ENCODE assay signal across 2 cellular contexts in the genomic region with DNA sequence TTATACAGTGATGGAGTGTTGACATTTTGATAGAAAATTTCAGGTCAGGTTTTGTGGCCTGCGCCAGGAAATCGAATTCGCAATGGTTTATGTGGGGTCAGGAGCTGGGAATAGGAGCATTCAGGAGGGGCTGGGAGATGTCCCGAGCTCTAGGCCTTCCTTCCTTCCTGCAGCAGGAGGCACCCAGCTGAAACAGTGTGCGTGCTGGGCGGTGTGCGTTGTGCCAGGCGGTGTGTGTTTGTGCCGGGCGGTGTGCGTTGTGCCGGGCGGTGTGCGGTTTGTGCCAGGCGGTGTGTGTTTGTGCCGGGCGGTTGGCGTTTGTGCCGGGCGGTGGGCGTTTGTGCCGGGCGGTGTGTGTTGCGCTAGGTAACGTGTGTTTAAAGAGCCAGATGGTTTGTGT.
TF ChIP-seq lines count a peak whose summit lies in the region.

No MANE protein-coding gene starts in this region.

TF ChIP-seq in SK-N-SH, 30 proteins besides CTCF, POLR2A, EP300 and RAD21 (continued from another document):
- TF ChIP-seq, protein P1, sequence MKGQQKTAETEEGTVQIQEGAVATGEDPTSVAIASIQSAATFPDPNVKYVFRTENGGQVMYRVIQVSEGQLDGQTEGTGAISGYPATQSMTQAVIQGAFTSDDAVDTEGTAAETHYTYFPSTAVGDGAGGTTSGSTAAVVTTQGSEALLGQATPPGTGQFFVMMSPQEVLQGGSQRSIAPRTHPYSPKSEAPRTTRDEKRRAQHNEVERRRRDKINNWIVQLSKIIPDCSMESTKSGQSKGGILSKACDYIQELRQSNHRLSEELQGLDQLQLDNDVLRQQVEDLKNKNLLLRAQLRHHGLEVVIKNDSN (IDR thresholded peaks at IDR 0.05; ENCODE audit: borderline replicate concordance, low read depth): no peak
- TF ChIP-seq GABPA (IDR thresholded peaks at IDR 0.05; ENCODE audit: low read depth) (no peak), SMC3 (IDR thresholded peaks at IDR 0.05; ENCODE audit: low read depth, low read length) (no peak), MXI1 (IDR thresholded peaks at IDR 0.05; ENCODE audit: low read depth, low read length) (no peak), GATA2 (CRISPR knock-in tag; IDR thresholded peaks at IDR 0.05) (no peak), RCOR1 (IDR thresholded peaks at IDR 0.05; ENCODE audit: low read length) (no peak), TEAD4 (IDR thresholded peaks at IDR 0.05; ENCODE audit: borderline replicate concordance, insufficient read depth) (no peak), TCF12 (IDR thresholded peaks at IDR 0.05) (no peak)
- TF ChIP-seq, protein P2, sequence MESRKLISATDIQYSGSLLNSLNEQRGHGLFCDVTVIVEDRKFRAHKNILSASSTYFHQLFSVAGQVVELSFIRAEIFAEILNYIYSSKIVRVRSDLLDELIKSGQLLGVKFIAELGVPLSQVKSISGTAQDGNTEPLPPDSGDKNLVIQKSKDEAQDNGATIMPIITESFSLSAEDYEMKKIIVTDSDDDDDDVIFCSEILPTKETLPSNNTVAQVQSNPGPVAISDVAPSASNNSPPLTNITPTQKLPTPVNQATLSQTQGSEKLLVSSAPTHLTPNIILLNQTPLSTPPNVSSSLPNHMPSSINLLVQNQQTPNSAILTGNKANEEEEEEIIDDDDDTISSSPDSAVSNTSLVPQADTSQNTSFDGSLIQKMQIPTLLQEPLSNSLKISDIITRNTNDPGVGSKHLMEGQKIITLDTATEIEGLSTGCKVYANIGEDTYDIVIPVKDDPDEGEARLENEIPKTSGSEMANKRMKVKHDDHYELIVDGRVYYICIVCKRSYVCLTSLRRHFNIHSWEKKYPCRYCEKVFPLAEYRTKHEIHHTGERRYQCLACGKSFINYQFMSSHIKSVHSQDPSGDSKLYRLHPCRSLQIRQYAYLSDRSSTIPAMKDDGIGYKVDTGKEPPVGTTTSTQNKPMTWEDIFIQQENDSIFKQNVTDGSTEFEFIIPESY (IDR thresholded peaks at IDR 0.05; ENCODE audit: borderline replicate concordance, low read depth): no peak

TF ChIP-seq in SK-N-SH treated with all-trans-retinoic acid at 6 μM for 48 hours, 23 proteins besides CTCF, POLR2A, EP300 and RAD21 (continued from another document):
- TF ChIP-seq, protein P3, sequence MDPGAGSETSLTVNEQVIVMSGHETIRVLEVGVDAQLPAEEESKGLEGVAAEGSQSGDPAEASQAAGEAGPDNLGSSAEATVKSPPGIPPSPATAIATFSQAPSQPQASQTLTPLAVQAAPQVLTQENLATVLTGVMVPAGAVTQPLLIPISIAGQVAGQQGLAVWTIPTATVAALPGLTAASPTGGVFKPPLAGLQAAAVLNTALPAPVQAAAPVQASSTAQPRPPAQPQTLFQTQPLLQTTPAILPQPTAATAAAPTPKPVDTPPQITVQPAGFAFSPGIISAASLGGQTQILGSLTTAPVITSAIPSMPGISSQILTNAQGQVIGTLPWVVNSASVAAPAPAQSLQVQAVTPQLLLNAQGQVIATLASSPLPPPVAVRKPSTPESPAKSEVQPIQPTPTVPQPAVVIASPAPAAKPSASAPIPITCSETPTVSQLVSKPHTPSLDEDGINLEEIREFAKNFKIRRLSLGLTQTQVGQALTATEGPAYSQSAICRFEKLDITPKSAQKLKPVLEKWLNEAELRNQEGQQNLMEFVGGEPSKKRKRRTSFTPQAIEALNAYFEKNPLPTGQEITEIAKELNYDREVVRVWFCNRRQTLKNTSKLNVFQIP (CRISPR knock-in tag; IDR thresholded peaks at IDR 0.05; ENCODE audit: borderline replicate concordance, low read depth): no peak
- no peak for TF ChIP-seq BACH2 (CRISPR knock-in tag; IDR thresholded peaks at IDR 0.05; ENCODE audit: borderline replicate concordance)
- TF ChIP-seq ARNTL (CRISPR knock-in tag; IDR thresholded peaks at IDR 0.05; ENCODE audit: borderline replicate concordance, low read depth): no peak
